In genomic region chr1:1833916-1834325, GRCh38 we compare ENCODE assay signal across 1 cellular context.
TF ChIP-seq lines count a peak whose summit lies in the region.

No MANE protein-coding gene starts in this region.

TF ChIP-seq in WTC11, 78 proteins besides CTCF, POLR2A, EP300 and RAD21 (continued from another document):
- no peak for TF ChIP-seq ERG (CRISPR knock-in tag; IDR thresholded peaks at IDR 0.05)
- no peak for TF ChIP-seq CREB1 (CRISPR knock-in tag; IDR thresholded peaks at IDR 0.05)
- no peak for TF ChIP-seq IRF1 (CRISPR knock-in tag; IDR thresholded peaks at IDR 0.05)
- no peak for TF ChIP-seq ATF6 (CRISPR knock-in tag; IDR thresholded peaks at IDR 0.05)
- TF ChIP-seq AFF4 (CRISPR knock-in tag; IDR thresholded peaks at IDR 0.05; ENCODE audit: borderline replicate concordance) = no peak
